ENCODE assay signal across 20 cellular contexts in genomic region chr6:92790381-92790780, GRCh38.
A peak's percentile ranks its signal among the peaks of the same experiment; 100 is the strongest.
DNase-seq lines count a peak whose midpoint lies in the region; ATAC-seq lines count a peak whose summit lies in the region.
"Had no signal": no experiment of that assay in that cellular context is flagged by ENCODE, and none has a peak within 500 bp of the region (broad histone marks: within the 10 kb centered on the region; RNA-seq: fewer than 3 reads in every experiment).

No MANE protein-coding gene starts in this region.

- no peaks in the 10 kb centered on the region for H3K4me1 Mint-ChIP-seq in activated T-helper 2 cell treated with anti-CD3 and anti-CD28 coated beads, Interferon-gamma antibody, Interleukin-2, Interleukin-4, amounts not matched to agents 10 μg/mL and 5 μg/mL and 100 μg/mL, durations not matched to agents 14 hours and 24 hours and 36 hours (ENCODE audit: low read depth)

- no peak overlapping the region for H4K5ac ChIP-seq in mesendoderm (ENCODE audit: low read length)

- H3K27me3 ChIP-seq in mesendoderm (ENCODE audit: insufficient read depth, low read length, poor library complexity): no peaks in the 10 kb centered on the region
- H3K27me3 ChIP-seq: BLaER1, MG63 had no signal

- H3K9me3 Mint-ChIP-seq in activated T-helper 2 cell treated with anti-CD3 and anti-CD28 coated beads, Interferon-gamma antibody, Interleukin-2, Interleukin-4, amounts not matched to agents 10 μg/mL and 5 μg/mL and 100 μg/mL, durations not matched to agents 14 hours and 24 hours and 36 hours: peaks cover 2% of the 10 kb centered on the region
- H3K9me3 Mint-ChIP-seq: T-helper 1 cell treated with Interleukin-12 subunit alpha and Interleukin-12 subunit beta and Interleukin-4 antibody, amounts not matched to agents 30 μg/mL and 1 μg/mL, for 36 hours had no signal

- H3K36me3 Mint-ChIP-seq in activated T-helper 2 cell treated with anti-CD3 and anti-CD28 coated beads, Interferon-gamma antibody, Interleukin-2, Interleukin-4, amounts not matched to agents 10 μg/mL and 5 μg/mL and 100 μg/mL, durations not matched to agents 14 hours and 24 hours and 36 hours (ENCODE audit: low read depth): no peaks in the 10 kb centered on the region

- no peak overlapping the region for H3K27ac Mint-ChIP-seq in activated T-helper 2 cell treated with anti-CD3 and anti-CD28 coated beads, Interferon-gamma antibody, Interleukin-2, Interleukin-4, amounts not matched to agents 10 μg/mL and 5 μg/mL and 100 μg/mL, durations not matched to agents 14 hours and 24 hours and 36 hours
- H3K27ac Mint-ChIP-seq: T-helper 1 cell treated with Interleukin-12 subunit alpha and Interleukin-12 subunit beta and Interleukin-4 antibody, amounts not matched to agents 30 μg/mL and 1 μg/mL, for 36 hours had no signal

- no peak overlapping the region for H3K56ac ChIP-seq in mesendoderm (ENCODE audit: low read length)

- H2BK120ac ChIP-seq in mesendoderm (ENCODE audit: low read depth, low read length): no peak overlapping the region

- no peak overlapping the region for H3K4me2 ChIP-seq in mesendoderm (ENCODE audit: low read length)
- H3K4me2 ChIP-seq: BLaER1, SK-N-SH had no signal

- DNase-seq in DMS79 treated with DMSO at 0.1 percent for 48 hours (lab: John Stamatoyannopoulos, UW) (peak; percentile 2), DMS79 (lab: John Stamatoyannopoulos, UW) (no peak), NCI-H1105 treated with DMSO at 0.1 percent for 48 hours (lab: John Stamatoyannopoulos, UW) (peak; percentile 70), RPMI8226 (peak; percentile 67), mesendoderm (peak; percentile 20), epidermal melanocyte (ENCODE audit: insufficient read length, low spot score) (no peak)
- no peak for DNase-seq in activated T-helper 2 cell treated with anti-CD3 and anti-CD28 coated beads, Interferon-gamma antibody, Interleukin-2, Interleukin-4, amounts not matched to agents 10 μg/mL and 5 μg/mL and 100 μg/mL, durations not matched to agents 14 hours and 24 hours and 36 hours (ENCODE audit: low spot score)
- DNase-seq: 8988T; DMS 273 treated with DMSO at 0.1 percent for 48 hours; GOT3; KBM-7; MG63; NCI-H1694 treated with DMSO at 0.1 percent for 48 hours; NCI-H524; NK-92 treated with Interleukin-12 subunit alpha and Interleukin-12 subunit beta, amount 100 ng/mL, for 24 hours; SK-N-SH had no signal

- H2AK5ac ChIP-seq in mesendoderm (ENCODE audit: low read length): no peak overlapping the region

- no peak overlapping the region for H3K18ac ChIP-seq in mesendoderm (ENCODE audit: low read length)

- H3K36me3 ChIP-seq in mesendoderm (ENCODE audit: control insufficient read depth, insufficient read depth, low read length): no peaks in the 10 kb centered on the region
- H3K36me3 ChIP-seq: BLaER1, MG63 had no signal

- H3K27me3 Mint-ChIP-seq in activated T-helper 2 cell treated with anti-CD3 and anti-CD28 coated beads, Interferon-gamma antibody, Interleukin-2, Interleukin-4, amounts not matched to agents 10 μg/mL and 5 μg/mL and 100 μg/mL, durations not matched to agents 14 hours and 24 hours and 36 hours (ENCODE audit: low read depth): no peaks in the 10 kb centered on the region

- WGBS in mesendoderm (ENCODE audit: extremely low coverage, insufficient coverage, low lambda C conversion rate): no CpG with 5 or more reads among the region's 3 CpGs

- H3K4me3 ChIP-seq in mesendoderm (ENCODE audit: low read length): no peak overlapping the region
- H3K4me3 ChIP-seq: BLaER1, MG63 had no signal

- no peaks in the 10 kb centered on the region for H3K79me1 ChIP-seq in mesendoderm (ENCODE audit: low read length)

- H3K79me2 ChIP-seq in mesendoderm (ENCODE audit: control insufficient read depth, insufficient read depth, low read length): no peaks in the 10 kb centered on the region

- H3K4me1 ChIP-seq in mesendoderm (ENCODE audit: control insufficient read depth, low read depth, low read length): no peaks in the 10 kb centered on the region
- H3K4me1 ChIP-seq: BLaER1 had no signal

- intact Hi-C loops in activated T-helper 2 cell treated with anti-CD3 and anti-CD28 coated beads, Interferon-gamma antibody, Interleukin-2, Interleukin-4, amounts not matched to agents 10 μg/mL and 5 μg/mL and 100 μg/mL, durations not matched to agents 14 hours and 24 hours and 36 hours (cut with micrococcal nuclease): no loop called here

- no peak overlapping the region for H3K9ac ChIP-seq in mesendoderm (ENCODE audit: low read length)
- H3K9ac ChIP-seq: BLaER1, SK-N-SH had no signal

- no peak overlapping the region for H2BK5ac ChIP-seq in mesendoderm (ENCODE audit: low read length)

- no peak overlapping the region for H3K23ac ChIP-seq in mesendoderm (ENCODE audit: low read length)

- no peak overlapping the region for H4K8ac ChIP-seq in mesendoderm (ENCODE audit: low read depth, low read length)

- H3K27ac ChIP-seq in mesendoderm (ENCODE audit: low read depth, low read length): no peak overlapping the region
- H3K27ac ChIP-seq: BLaER1 had no signal

- no peak overlapping the region for H2BK15ac ChIP-seq in mesendoderm (replicated peaks; ENCODE audit: low read depth)

- ATAC-seq in GM18520 (IDR thresholded peaks at IDR 0.05; ENCODE audit: unreplicated experiment): no peak
- ATAC-seq: Right ventricle myocardium inferior had no signal

- H3K4me3 Mint-ChIP-seq in activated T-helper 2 cell treated with anti-CD3 and anti-CD28 coated beads, Interferon-gamma antibody, Interleukin-2, Interleukin-4, amounts not matched to agents 10 μg/mL and 5 μg/mL and 100 μg/mL, durations not matched to agents 14 hours and 24 hours and 36 hours (ENCODE audit: low read depth): no peak overlapping the region
- H3K4me3 Mint-ChIP-seq: T-helper 1 cell treated with Interleukin-12 subunit alpha and Interleukin-12 subunit beta and Interleukin-4 antibody, amounts not matched to agents 30 μg/mL and 1 μg/mL, for 36 hours had no signal

- H3K4ac ChIP-seq in mesendoderm (ENCODE audit: low read depth, low read length): no peak overlapping the region

Comparison
In these comparisons a context has a peak if more than half of its experiments do, and no peak if none do; other contexts are left out.
1. DNase-seq: peak in DMS79 treated with DMSO at 0.1 percent for 48 hours (single experiment), NCI-H1105 treated with DMSO at 0.1 percent for 48 hours (single experiment), RPMI8226 (single experiment) and mesendoderm (single experiment); none in DMS79 (single experiment), activated T-helper 2 cell treated with anti-CD3 and anti-CD28 coated beads, Interferon-gamma antibody, Interleukin-2, Interleukin-4, amounts not matched to agents 10 μg/mL and 5 μg/mL and 100 μg/mL, durations not matched to agents 14 hours and 24 hours and 36 hours (single experiment) and epidermal melanocyte (single experiment).